14 cellular contexts compared by ENCODE assay signal in the genomic region with DNA sequence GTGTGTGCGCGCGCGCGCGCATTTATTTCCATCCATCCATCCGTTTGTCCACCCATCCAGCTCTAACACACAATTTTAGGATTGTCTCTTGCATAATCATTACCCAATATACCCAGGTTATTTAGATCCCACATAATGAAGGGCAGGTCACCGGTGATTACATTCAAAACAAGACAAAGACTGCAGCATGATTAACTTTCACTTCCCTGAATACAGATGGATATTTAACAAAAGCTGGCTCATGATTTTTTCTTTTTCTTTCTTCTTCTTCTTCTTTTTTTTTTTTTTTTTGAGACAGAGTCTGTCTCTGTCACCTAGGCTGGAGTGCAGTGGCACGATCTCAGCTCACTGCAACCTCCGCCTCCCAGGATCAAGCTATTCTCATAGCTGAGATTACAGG.
"Had no signal": no experiment of that assay in that cellular context is flagged by ENCODE, and none has a peak within 500 bp of the region (broad histone marks: within the 10 kb centered on the region; RNA-seq: fewer than 3 reads in every experiment).

No MANE protein-coding gene starts in this region.

- H3K4me3 Mint-ChIP-seq: activated naive CD8-positive, alpha-beta T cell treated with anti-CD3 and anti-CD28 coated beads, Interleukin-2, amount 10 ng/mL, durations not matched to agents 7 days and 5 days; activated T-cell treated with anti-CD3 and anti-CD28 coated beads, Interleukin-2, amount 50 U/mL, for 24 hours; T-helper 2 cell treated with Interferon-gamma antibody and Interleukin-4, amounts not matched to agents 5 μg/mL and 100 μg/mL, for 36 hours had no signal

- H3K27ac Mint-ChIP-seq: activated naive CD8-positive, alpha-beta T cell treated with anti-CD3 and anti-CD28 coated beads, Interleukin-2, amount 10 ng/mL, durations not matched to agents 7 days and 5 days; activated T-cell treated with anti-CD3 and anti-CD28 coated beads, Interleukin-2, amount 50 U/mL, for 24 hours; T-helper 2 cell treated with Interferon-gamma antibody and Interleukin-4, amounts not matched to agents 5 μg/mL and 100 μg/mL, for 36 hours had no signal

- DNase-seq: activated CD4-positive, alpha-beta T cell treated with anti-CD3 and anti-CD28 coated beads, Interleukin-2, amount 50 U/mL, for 4 hours; activated CD4-positive, CD25-positive, alpha-beta regulatory T cell treated with anti-CD3 and anti-CD28 coated beads, Interleukin-2, amount 50 U/mL, for 72 hours; activated gamma-delta T cell; activated naive CD8-positive, alpha-beta T cell treated with anti-CD3 and anti-CD28 coated beads, Interleukin-2, amount 10 ng/mL, durations not matched to agents 7 days and 5 days; activated T-cell treated with anti-CD3 and anti-CD28 coated beads, Interleukin-2, amount 50 U/mL, for 24 hours; dermis blood vessel endothelial cell; erythroblast; hippocampal formation; naive thymus-derived CD8-positive, alpha-beta T cell; sigmoid colon; stimulated activated CD4-positive, alpha-beta T cell treated with anti-CD3 and anti-CD28 coated beads, Interleukin-2, amount 100 ng/mL, for 24 hours; stomach had no signal

- H3K9me3 Mint-ChIP-seq: activated T-cell treated with anti-CD3 and anti-CD28 coated beads, Interleukin-2, amount 50 U/mL, for 24 hours; T-helper 2 cell treated with Interferon-gamma antibody and Interleukin-4, amounts not matched to agents 5 μg/mL and 100 μg/mL, for 36 hours had no signal

- H3K36me3 Mint-ChIP-seq: activated naive CD8-positive, alpha-beta T cell treated with anti-CD3 and anti-CD28 coated beads, Interleukin-2, amount 10 ng/mL, durations not matched to agents 7 days and 5 days; naive thymus-derived CD8-positive, alpha-beta T cell had no signal

- H3K27me3 Mint-ChIP-seq: activated T-cell treated with anti-CD3 and anti-CD28 coated beads, Interleukin-2, amount 50 U/mL, for 24 hours; naive thymus-derived CD8-positive, alpha-beta T cell had no signal

- ATAC-seq: naive thymus-derived CD8-positive, alpha-beta T cell; psoas muscle had no signal
